In genomic region chr12:116590561-116590960, GRCh38 we compare ENCODE assay signal across 16 cellular contexts. TPM values are rescaled to one million over a fixed set of nuclear protein-coding genes. Genes with fewer than 3 reads are reported as not detected.
DNase-seq lines count a peak whose midpoint lies in the region; ATAC-seq and TF ChIP-seq lines count a peak whose summit lies in the region.
"Had no signal": no experiment of that assay in that cellular context is flagged by ENCODE, and none has a peak within 500 bp of the region (broad histone marks: within the 10 kb centered on the region; RNA-seq: fewer than 3 reads in every experiment).

No MANE protein-coding gene starts in this region.

- H4K20me1 ChIP-seq in Karpas-422 (ENCODE audit: insufficient read depth, low read depth, low read length), result no peaks in the 10 kb centered on the region

- H3K18ac ChIP-seq in mesendoderm (ENCODE audit: low read length), result no peak overlapping the region

- no peak overlapping the region for H2BK15ac ChIP-seq in mesendoderm (replicated peaks; ENCODE audit: low read depth)

- H3K4me2 ChIP-seq in Karpas-422 (ENCODE audit: low read depth, low read length, poor library complexity, severe bottlenecking) (no peak overlapping the region), mesendoderm (ENCODE audit: low read length) (no peak overlapping the region)

- H3K27ac ChIP-seq in Karpas-422 (ENCODE audit: low read length) (no peak overlapping the region), RWPE2 (ENCODE audit: poor library complexity, severe bottlenecking) (no peak overlapping the region), mesendoderm (ENCODE audit: low read depth, low read length) (no peak overlapping the region)

- H2AK5ac ChIP-seq in mesendoderm (ENCODE audit: low read length), result no peak overlapping the region

- no peaks in the 10 kb centered on the region for H3K27me3 ChIP-seq in Karpas-422 (ENCODE audit: low read length)
- no peaks in the 10 kb centered on the region for H3K27me3 ChIP-seq in RWPE2 (ENCODE audit: insufficient read depth, poor library complexity, severe bottlenecking)
- H3K27me3 ChIP-seq in mesendoderm (ENCODE audit: insufficient read depth, low read length, poor library complexity), result no peaks in the 10 kb centered on the region
- H3K27me3 ChIP-seq: MG63 had no signal

- DNase-seq in DMS53 treated with DMSO at 0.1 percent for 48 hours (lab: John Stamatoyannopoulos, UW; ENCODE audit: unreplicated experiment) (peak; percentile 5), Karpas-422 (peak; percentile 60), RWPE2 (ENCODE audit: low spot score) (no peak), mesendoderm (peak; percentile 75), RKO (ENCODE audit: low spot score) (no peak), type B pancreatic cell (ENCODE audit: extremely low spot score, unreplicated experiment) (no peak)
- DNase-seq: activated CD8-positive, alpha-beta memory T cell treated with anti-CD3 and anti-CD28 coated beads, Interleukin-2, amount 50 U/mL, for 48 hours; activated naive CD8-positive, alpha-beta T cell treated with anti-CD3 and anti-CD28 coated beads, Interleukin-2, amount 50 U/mL, for 24 hours; Calu3; left ventricle myocardium superior; MG63; NCI-H510A treated with DMSO at 0.1 percent for 48 hours; SHP77 treated with DMSO at 0.1 percent for 48 hours; small intestine had no signal

- H3K23ac ChIP-seq in mesendoderm (ENCODE audit: low read length), result no peak overlapping the region

- peaks cover 4% of the 10 kb centered on the region for H3K36me3 Mint-ChIP-seq in type B pancreatic cell

- no peak overlapping the region for H3K27ac Mint-ChIP-seq in type B pancreatic cell
- H3K27ac Mint-ChIP-seq: activated naive CD8-positive, alpha-beta T cell treated with anti-CD3 and anti-CD28 coated beads, Interleukin-2, amount 50 U/mL, for 24 hours; WTC11 had no signal

- no peak for TF ChIP-seq CTCF in RWPE2 (IDR thresholded peaks at IDR 0.05; ENCODE audit: poor library complexity, severe bottlenecking)
- no peak for TF ChIP-seq CTCF in type B pancreatic cell (conservative IDR thresholded peaks at IDR 0.05)

- H3K4me1 Mint-ChIP-seq in type B pancreatic cell (ENCODE audit: unreplicated experiment), result peaks cover 16% of the 10 kb centered on the region

- H3K36me3 ChIP-seq in Karpas-422 (ENCODE audit: insufficient read depth, low read length) (no peaks in the 10 kb centered on the region), RWPE2 (ENCODE audit: low read depth) (no peaks in the 10 kb centered on the region), mesendoderm (ENCODE audit: control insufficient read depth, insufficient read depth, low read length) (no peaks in the 10 kb centered on the region)
- H3K36me3 ChIP-seq: MG63 had no signal

- H3K4ac ChIP-seq in mesendoderm (ENCODE audit: low read depth, low read length), result no peak overlapping the region

- H4K8ac ChIP-seq in mesendoderm (ENCODE audit: low read depth, low read length), result no peak overlapping the region

- peak; percentile 14; the same call in 1 of the 3 replicates for ATAC-seq in RWPE2 (ENCODE audit: low read depth)
- ATAC-seq in HG02571 (IDR thresholded peaks at IDR 0.05; ENCODE audit: unreplicated experiment), result no peak
- ATAC-seq: activated naive CD8-positive, alpha-beta T cell treated with anti-CD3 and anti-CD28 coated beads, Interleukin-2, amount 50 U/mL, for 24 hours; left ventricle myocardium superior; WTC11 had no signal

- H3K56ac ChIP-seq in mesendoderm (ENCODE audit: low read length), result no peak overlapping the region

- no peaks in the 10 kb centered on the region for H3K4me1 ChIP-seq in Karpas-422 (ENCODE audit: low read length)
- no peaks in the 10 kb centered on the region for H3K4me1 ChIP-seq in RWPE2 (ENCODE audit: insufficient read depth, poor library complexity, severe bottlenecking)
- no peaks in the 10 kb centered on the region for H3K4me1 ChIP-seq in mesendoderm (ENCODE audit: control insufficient read depth, low read depth, low read length)

- no peak overlapping the region for H2AFZ ChIP-seq in Karpas-422 (ENCODE audit: low read length)

- peaks cover 6% of the 10 kb centered on the region for H3K27me3 Mint-ChIP-seq in type B pancreatic cell
- H3K27me3 Mint-ChIP-seq: activated naive CD8-positive, alpha-beta T cell treated with anti-CD3 and anti-CD28 coated beads, Interleukin-2, amount 50 U/mL, for 24 hours had no signal

- H3K4me3 ChIP-seq in Karpas-422 (ENCODE audit: low read length) (no peak overlapping the region), RWPE2 (ENCODE audit: severe bottlenecking) (no peak overlapping the region), mesendoderm (ENCODE audit: low read length) (no peak overlapping the region)
- H3K4me3 ChIP-seq: MG63 had no signal

- no peak overlapping the region for H3K9ac ChIP-seq in Karpas-422 (ENCODE audit: low read length)
- no peak overlapping the region for H3K9ac ChIP-seq in mesendoderm (ENCODE audit: low read length)

- H3K79me2 ChIP-seq in Karpas-422 (ENCODE audit: low read length) (no peaks in the 10 kb centered on the region), mesendoderm (ENCODE audit: control insufficient read depth, insufficient read depth, low read length) (no peaks in the 10 kb centered on the region)

- H2BK5ac ChIP-seq in mesendoderm (ENCODE audit: low read length), result no peak overlapping the region

- H3K79me1 ChIP-seq in mesendoderm (ENCODE audit: low read length), result no peaks in the 10 kb centered on the region

- no peak overlapping the region for H3K4me3 Mint-ChIP-seq in type B pancreatic cell
- H3K4me3 Mint-ChIP-seq: activated naive CD8-positive, alpha-beta T cell treated with anti-CD3 and anti-CD28 coated beads, Interleukin-2, amount 50 U/mL, for 24 hours; WTC11 had no signal

- no CpG with 5 or more reads among the region's 1 CpG for WGBS in mesendoderm (ENCODE audit: extremely low coverage, insufficient coverage, low lambda C conversion rate)

- H3K9me3 ChIP-seq in Karpas-422 (ENCODE audit: low read length), result no peaks in the 10 kb centered on the region
- no peaks in the 10 kb centered on the region for H3K9me3 ChIP-seq in RWPE2 (ENCODE audit: severe bottlenecking)
- H3K9me3 ChIP-seq: MG63 had no signal

- H3K9me3 Mint-ChIP-seq in type B pancreatic cell, result peaks cover 4% of the 10 kb centered on the region
- H3K9me3 Mint-ChIP-seq: activated naive CD8-positive, alpha-beta T cell treated with anti-CD3 and anti-CD28 coated beads, Interleukin-2, amount 50 U/mL, for 24 hours had no signal

- no peak overlapping the region for H4K5ac ChIP-seq in mesendoderm (ENCODE audit: low read length)

- H3K9me2 ChIP-seq in Karpas-422 (replicated peaks; ENCODE audit: insufficient read depth, low read length), result no peaks in the 10 kb centered on the region

- H2BK120ac ChIP-seq in mesendoderm (ENCODE audit: low read depth, low read length), result no peak overlapping the region

RNA-seq across cellular contexts. Expression of gene MAP1LC3B2, which starts 31.4 kb away (rescaled TPM):
- total RNA-seq in Karpas-422 (2014; rRNA removed; shearing (Covaris generic); ENCODE audit: low replicate concordance), result 0.32 and 0.71 TPM in 2 replicates
- polyA plus RNA-seq in mesendoderm (2013, experiment 1 of 2), result 0.20 TPM
- not detected for polyA plus RNA-seq in mesendoderm (2013, experiment 2 of 2)
- 1.0 TPM in 1 of 2 replicates, not detected in the other for total RNA-seq in type B pancreatic cell (ENCODE audit: low replicate concordance)

Comparison
In these comparisons a context has a peak if more than half of its experiments do, and no peak if none do; other contexts are left out.
1. DNase-seq: peak in DMS53 treated with DMSO at 0.1 percent for 48 hours (single experiment), Karpas-422 (single experiment) and mesendoderm (single experiment); none in RWPE2 (single experiment), RKO (single experiment) and type B pancreatic cell (single experiment).